In the genomic region with DNA sequence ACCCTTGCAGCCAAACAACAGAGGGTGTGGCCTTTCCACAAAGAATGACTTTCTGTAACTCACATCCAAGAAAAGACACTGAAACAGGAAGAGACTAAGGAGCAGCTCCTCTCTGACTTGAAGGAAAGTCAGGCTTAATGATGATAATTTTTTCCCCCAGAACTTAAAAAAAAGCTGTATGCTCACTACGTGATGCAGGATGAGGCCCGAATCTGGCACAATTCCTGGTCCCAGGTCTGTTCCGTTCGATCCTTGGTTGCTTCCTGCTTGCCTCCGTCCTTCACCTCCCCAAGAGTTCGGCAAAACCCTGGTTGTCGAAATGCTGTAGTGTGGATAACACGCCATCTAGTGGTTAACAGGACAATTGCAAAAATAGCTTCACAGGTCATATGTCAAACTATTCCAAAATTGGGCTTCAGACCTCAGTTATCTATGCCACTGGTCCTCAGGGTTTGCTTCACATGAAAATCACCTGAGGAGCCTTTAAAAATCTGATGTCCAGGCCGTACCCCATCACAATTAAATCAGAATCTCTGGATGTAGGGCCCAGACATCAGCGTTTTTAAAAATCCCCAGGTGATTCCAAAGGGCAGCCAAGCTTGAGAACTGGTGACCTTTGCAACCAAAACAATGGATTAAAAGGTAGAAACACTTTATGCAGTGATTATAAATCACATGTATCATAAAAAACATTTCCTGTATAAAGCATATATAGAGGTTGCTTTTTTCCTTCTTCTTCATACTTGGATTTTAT, we compare ENCODE assay signal across 8 cellular contexts. TPM values are rescaled to one million over a fixed set of nuclear protein-coding genes. Genes with fewer than 3 reads are reported as not detected.
A peak's percentile ranks its signal among the peaks of the same experiment; 100 is the strongest.
DNase-seq lines count a peak whose midpoint lies in the region; ATAC-seq and TF ChIP-seq lines count a peak whose summit lies in the region.

No MANE protein-coding gene starts in this region.

- no peaks in the 10 kb centered on the region for H3K79me2 ChIP-seq in DOHH2 (ENCODE audit: control insufficient read depth, low read length)

- H3K27me3 Mint-ChIP-seq in nephron progenitor cell (ENCODE audit: low read depth, poor library complexity): peaks cover 27% of the 10 kb centered on the region

- H3K27me3 ChIP-seq in DOHH2 (ENCODE audit: control insufficient read depth, low read length) (peaks cover 3% of the 10 kb centered on the region; the same call in 1 of the 2 replicates), upper lobe of right lung (no peaks in the 10 kb centered on the region)

- H3K4me3 ChIP-seq in DOHH2 (ENCODE audit: low read length) (peak overlapping the region; percentile 65), fibroblast of the aortic adventitia (ENCODE audit: low read depth, low read length) (peak overlapping the region; percentile 50), upper lobe of right lung (peak overlapping the region; percentile 36)

- H3K9me3 Mint-ChIP-seq in nephron progenitor cell: peaks cover under 1% of the 10 kb centered on the region

- no peaks in the 10 kb centered on the region for H3K9me3 ChIP-seq in DOHH2 (ENCODE audit: control insufficient read depth, insufficient read depth, low read length)
- H3K9me3 ChIP-seq in upper lobe of right lung: no peaks in the 10 kb centered on the region

- H3K27ac ChIP-seq in DOHH2 (ENCODE audit: low read depth, low read length) (no peak overlapping the region), upper lobe of right lung (no peak overlapping the region)

- H3K27ac Mint-ChIP-seq in nephron progenitor cell: no peak overlapping the region

- H4K20me1 ChIP-seq in DOHH2 (ENCODE audit: control insufficient read depth, insufficient read depth, low read depth, low read length): no peaks in the 10 kb centered on the region

- TF ChIP-seq CTCF in DOHH2 (IDR thresholded peaks at IDR 0.05; ENCODE audit: low read depth, low read length, poor library complexity, severe bottlenecking): peak; percentile 93
- peak; percentile 84 for TF ChIP-seq CTCF in fibroblast of the aortic adventitia (IDR thresholded peaks at IDR 0.05; ENCODE audit: insufficient read depth, low read length)
- TF ChIP-seq CTCF in nephron progenitor cell (IDR thresholded peaks at IDR 0.05): peak; percentile 87
- peak; percentile 89 for TF ChIP-seq CTCF in upper lobe of right lung (IDR thresholded peaks at IDR 0.05)

- intact Hi-C loops in upper lobe of right lung (cut with DNase I): no loop called here

- peak overlapping the region; percentile 59 for H3K4me2 ChIP-seq in DOHH2 (ENCODE audit: low read length)

- ATAC-seq in GM21515 (IDR thresholded peaks at IDR 0.05; ENCODE audit: unreplicated experiment) (peak; percentile 91), upper lobe of right lung (peak; percentile 97)

- H3K9me2 ChIP-seq in DOHH2 (replicated peaks; ENCODE audit: control insufficient read depth, low read length): no peaks in the 10 kb centered on the region

- H3K36me3 ChIP-seq in DOHH2 (ENCODE audit: control insufficient read depth, low read length) (no peaks in the 10 kb centered on the region), upper lobe of right lung (no peaks in the 10 kb centered on the region)

- DNase-seq in HT1080 (ENCODE audit: low read depth) (peak; percentile 67), NOMO-1 treated with DMSO at 0.1 percent for 48 hours (lab: John Stamatoyannopoulos, UW; ENCODE audit: unreplicated experiment) (peak; percentile 66), fibroblast of the aortic adventitia (ENCODE audit: low read depth) (peak; percentile 90), nephron progenitor cell (peak; percentile 43), upper lobe of right lung (peak; percentile 55)
- peak; percentile 49 to 52 for DNase-seq in activated T-cell treated with anti-CD3 and anti-CD28 coated beads, Interleukin-2, amount 50 U/mL, for 48 hours

- H3K36me3 Mint-ChIP-seq in nephron progenitor cell (ENCODE audit: low read depth): no peaks in the 10 kb centered on the region

- H3F3A ChIP-seq in DOHH2 (ENCODE audit: control insufficient read depth, insufficient read depth): no peaks in the 10 kb centered on the region

- peaks cover 20% of the 10 kb centered on the region for H3K4me1 Mint-ChIP-seq in nephron progenitor cell

- H3K4me1 ChIP-seq in DOHH2 (ENCODE audit: control insufficient read depth, low read length) (peaks cover 10% of the 10 kb centered on the region), upper lobe of right lung (no peaks in the 10 kb centered on the region)

- peak overlapping the region; percentile 74 for H3K4me3 Mint-ChIP-seq in nephron progenitor cell

RNA-seq across cellular contexts. Expression of gene SYNM, which starts 28.1 kb away (rescaled TPM):
- total RNA-seq in HT1080 (2014; rRNA removed; shearing (Covaris generic)): 0.82 and 0.94 TPM in 2 replicates
- 0.52 and 0.69 TPM in 2 replicates for polyA plus RNA-seq in HT1080 (2015; cell fraction: cytosol; rRNA removed)
- polyA plus RNA-seq in HT1080 (2015; cell fraction: nucleus; rRNA removed): 7.4 and 7.5 TPM in 2 replicates
- total RNA-seq in fibroblast of the aortic adventitia (ENCODE audit: low replicate concordance) (3.4 and 6.2 TPM in 2 replicates), upper lobe of right lung (19.5 TPM)
